ENCODE assay signal across 8 cellular contexts in genomic region chr3:57007513-57008415, GRCh38. TPM values are rescaled to one million over a fixed set of nuclear protein-coding genes. Genes with fewer than 3 reads are reported as not detected.
DNase-seq lines count a peak whose midpoint lies in the region; ATAC-seq, FAIRE-seq and TF ChIP-seq lines count a peak whose summit lies in the region.

No MANE protein-coding gene starts in this region.

- intact Hi-C loops in pancreas (cut with DNase I): no loop called here

- WGBS in pancreas, 2 donors: 54 to 58% methylated on average over 18 of the region's 18 CpGs

- TF ChIP-seq CTCF in fibroblast of pulmonary artery (IDR thresholded peaks at IDR 0.05; ENCODE audit: low read length, missing control alignments) (no peak), pancreas (IDR thresholded peaks at IDR 0.05) (no peak)

- no peak for FAIRE-seq in pancreas (lab: Jason Lieb, UNC)

- no peaks in the 10 kb centered on the region for H3K9me3 ChIP-seq in pancreas

- DNase-seq in GM03348 (ENCODE audit: low spot score) (peak; percentile 87), SW480 (ENCODE audit: low spot score) (peak; percentile 20), fibroblast of pulmonary artery (ENCODE audit: low read depth) (peak; percentile 88), pancreas (no peak), NCI-H1930 (lab: John Stamatoyannopoulos, UW) (no peak), NCI-H2029 treated with DMSO at 0.1 percent for 48 hours (lab: John Stamatoyannopoulos, UW) (no peak), GF-D8 (lab: John Stamatoyannopoulos, UW) (no peak)

- H3K27ac ChIP-seq in pancreas: peak overlapping the region; percentile 19 to 77 (median 58)

- no peaks in the 10 kb centered on the region for H3K27me3 ChIP-seq in pancreas

- H3K4me3 ChIP-seq in fibroblast of pulmonary artery (replicated peaks; ENCODE audit: low read depth, low read length) (no peak overlapping the region), pancreas (no peak overlapping the region)

- peaks cover 0 to 25% (median 3%) of the 10 kb centered on the region in 3 donors for H3K4me1 ChIP-seq in pancreas

- ATAC-seq in pancreas (peak; percentile 38 to 83 (median 74)), HG03095 (IDR thresholded peaks at IDR 0.05; ENCODE audit: unreplicated experiment) (no peak)

- H3K36me3 ChIP-seq in pancreas: no peaks in the 10 kb centered on the region

RNA-seq across cellular contexts. Expression of gene SPATA12, which starts 52.7 kb away (rescaled TPM):
- under 1 TPM in 2 of 6 donors, not detected in 4; 0.06 to 0.12 TPM for total RNA-seq in pancreas
- polyA plus RNA-seq in pancreas: not detected

Comparison
In these comparisons a context has a peak if more than half of its experiments do, and no peak if none do; other contexts are left out.
1. DNase-seq: peak in GM03348 (single experiment), SW480 (single experiment) and fibroblast of pulmonary artery (single experiment); none in pancreas (0 of 6), NCI-H1930 (0 of 2), NCI-H2029 treated with DMSO at 0.1 percent for 48 hours (single experiment) and GF-D8 (single experiment).